16 cellular contexts compared by ENCODE assay signal in genomic region chrX:41313419-41313818, GRCh38. TPM values are rescaled to one million over a fixed set of nuclear protein-coding genes. Genes with fewer than 3 reads are reported as not detected.
DNase-seq lines count a peak whose midpoint lies in the region; ATAC-seq and TF ChIP-seq lines count a peak whose summit lies in the region.
"Had no signal": no experiment of that assay in that cellular context is flagged by ENCODE, and none has a peak within 500 bp of the region (broad histone marks: within the 10 kb centered on the region; RNA-seq: fewer than 3 reads in every experiment).

No MANE protein-coding gene starts in this region.

- no peaks in the 10 kb centered on the region for H3K9me3 ChIP-seq in MM.1S (replicated peaks; ENCODE audit: insufficient read depth, low read length)
- no peaks in the 10 kb centered on the region for H3K9me3 ChIP-seq in trophoblast cell (ENCODE audit: insufficient read depth, low read depth, low read length)
- H3K9me3 ChIP-seq in heart right ventricle: no peaks in the 10 kb centered on the region
- H3K9me3 ChIP-seq: HAP-1, tibial artery had no signal

- no peak overlapping the region for H2BK5ac ChIP-seq in trophoblast cell (ENCODE audit: low read depth, low read length, poor library complexity)

- no peak overlapping the region for H3K23ac ChIP-seq in trophoblast cell (ENCODE audit: low read length)

- H4K91ac ChIP-seq in trophoblast cell (ENCODE audit: low read depth, low read length): no peak overlapping the region

- ATAC-seq in heart right ventricle (no peak), GM18502 (IDR thresholded peaks at IDR 0.05; ENCODE audit: poor library complexity, unreplicated experiment) (no peak)
- ATAC-seq: sciatic nerve had no signal

- H3K18ac ChIP-seq in trophoblast cell (ENCODE audit: low read length): no peak overlapping the region

- H3K9me2 ChIP-seq in MM.1S (replicated peaks; ENCODE audit: insufficient read depth, low read length): no peaks in the 10 kb centered on the region

- no peak overlapping the region for H3K4ac ChIP-seq in trophoblast cell (ENCODE audit: low read depth, low read length)

- no CpG with 5 or more reads among the region's 5 CpGs for WGBS in trophoblast cell (ENCODE audit: extremely low coverage, insufficient coverage, insufficient read length)
- WGBS in heart right ventricle, 2 donors: 90 to 97% methylated on average over 5 of the region's 5 CpGs

- H3K4me2 ChIP-seq in MM.1S (ENCODE audit: low read depth, low read length) (no peak overlapping the region; the same call in 1 of the 2 replicates), trophoblast cell (ENCODE audit: low read length) (no peak overlapping the region)

- no peaks in the 10 kb centered on the region for H4K20me1 ChIP-seq in MM.1S (ENCODE audit: insufficient read depth, low read length)

- H3K79me1 ChIP-seq in trophoblast cell (ENCODE audit: low read length): no peaks in the 10 kb centered on the region

- H3K4me1 ChIP-seq in MM.1S (ENCODE audit: low read length) (peaks cover 12% of the 10 kb centered on the region), trophoblast cell (ENCODE audit: control insufficient read depth in 1 of 2, insufficient read depth in 2 of 2, low read length in 2 of 2) (peaks cover 0 to 5% of the 10 kb centered on the region in 2 experiments), heart right ventricle (no peaks in the 10 kb centered on the region)
- H3K4me1 ChIP-seq: HAP-1, tibial artery had no signal

- DNase-seq in AG10803 (ENCODE audit: low read depth): peak; percentile 76
- DNase-seq in MM.1S: no peak
- peak; percentile 58 for DNase-seq in dedifferentiated amniotic fluid mesenchymal stem cell (ENCODE audit: extremely low spot score)
- peak; percentile 56 to 76 for DNase-seq in trophoblast cell
- DNase-seq in GF-D8 (lab: John Stamatoyannopoulos, UW): no peak
- no peak for DNase-seq in heart right ventricle
- DNase-seq in D341Med (ENCODE audit: low spot score): no peak
- DNase-seq: activated CD4-positive, alpha-beta T cell treated with anti-CD3 and anti-CD28 coated beads, Interleukin-2, amount 50 U/mL, for 4 hours; immature natural killer cell; KG1; NCI-H1436 treated with DMSO at 0.1 percent for 48 hours; stimulated activated CD4-positive, alpha-beta T cell treated with anti-CD3 and anti-CD28 coated beads, Interleukin-4, amount 100 ng/mL, for 1 hour; tibial artery had no signal

- H2BK12ac ChIP-seq in trophoblast cell (ENCODE audit: low read length): no peak overlapping the region

- no peak overlapping the region for H3K14ac ChIP-seq in trophoblast cell (ENCODE audit: low read length)

- H3K4me3 ChIP-seq in AG10803 (ENCODE audit: low read length) (no peak overlapping the region), MM.1S (ENCODE audit: low read length) (no peak overlapping the region), trophoblast cell (ENCODE audit: low read depth, low read length) (no peak overlapping the region), heart right ventricle (no peak overlapping the region)
- H3K4me3 ChIP-seq: HAP-1, tibial artery had no signal

- intact Hi-C loops in heart right ventricle (cut with DNase I): no loop called here

- H2AK5ac ChIP-seq in trophoblast cell (ENCODE audit: low read length): no peak overlapping the region

- H4K8ac ChIP-seq in trophoblast cell (ENCODE audit: low read depth, low read length): no peak overlapping the region

- H3K27me3 ChIP-seq in MM.1S (replicated peaks; ENCODE audit: insufficient read depth, low read length): no peaks in the 10 kb centered on the region
- no peaks in the 10 kb centered on the region for H3K27me3 ChIP-seq in trophoblast cell (ENCODE audit: insufficient read depth, low read length)
- peaks cover 0 to 32% (median 0%) of the 10 kb centered on the region in 7 donors for H3K27me3 ChIP-seq in heart right ventricle
- H3K27me3 ChIP-seq: tibial artery had no signal

- H3K9ac ChIP-seq in MM.1S (ENCODE audit: low read length): no peak overlapping the region
- no peak overlapping the region for H3K9ac ChIP-seq in trophoblast cell (ENCODE audit: low read length)

- peak overlapping the region; percentile 78 for H3K27ac ChIP-seq in MM.1S (ENCODE audit: low read length)
- no peak overlapping the region for H3K27ac ChIP-seq in trophoblast cell (ENCODE audit: low read depth, low read length)
- no peak overlapping the region for H3K27ac ChIP-seq in heart right ventricle
- H3K27ac ChIP-seq: tibial artery had no signal

- H3K36me3 ChIP-seq in MM.1S (replicated peaks; ENCODE audit: insufficient read depth, low read length) (no peaks in the 10 kb centered on the region), trophoblast cell (ENCODE audit: control insufficient read depth in 1 of 2, insufficient read depth in 2 of 2, low read length in 2 of 2) (no peaks in the 10 kb centered on the region), heart right ventricle (no peaks in the 10 kb centered on the region)
- H3K36me3 ChIP-seq: HAP-1, tibial artery had no signal

- H4K12ac ChIP-seq in trophoblast cell (ENCODE audit: low read depth, low read length): no peak overlapping the region

- no peak overlapping the region for H2BK120ac ChIP-seq in trophoblast cell (ENCODE audit: insufficient read depth, low read length, poor library complexity)

- 0 out of 2 replicates have a peak, but pooled peaks cover 14% of the 10 kb centered on the region for H3F3A ChIP-seq in MM.1S (ENCODE audit: insufficient read depth, low read length)

- H3K79me2 ChIP-seq in MM.1S (ENCODE audit: low read length) (no peaks in the 10 kb centered on the region), trophoblast cell (ENCODE audit: control insufficient read depth, insufficient read depth, low read length, poor library complexity) (no peaks in the 10 kb centered on the region)

- H2AFZ ChIP-seq in MM.1S (ENCODE audit: low read length) (no peak overlapping the region), trophoblast cell (ENCODE audit: insufficient read depth, low read length, poor library complexity) (no peak overlapping the region)

- no peak for TF ChIP-seq CTCF in AG10803 (conservative IDR thresholded peaks at IDR 0.05; ENCODE audit: low read length)
- TF ChIP-seq CTCF in MM.1S (IDR thresholded peaks at IDR 0.05; ENCODE audit: low read length): no peak
- no peak for TF ChIP-seq CTCF in heart right ventricle (IDR thresholded peaks at IDR 0.05)

RNA-seq across cellular contexts. Expression of gene DDX3X, which starts 20.5 kb away (rescaled TPM):
- 173 and 177 TPM in 2 replicates for polyA plus RNA-seq in trophoblast cell (2013)
- 100 to 1,000 TPM; 143 to 247 (median 162) TPM for total RNA-seq in heart right ventricle
- 10 to 100 TPM; 36.8 to 44.0 TPM for polyA plus RNA-seq in heart right ventricle

Comparison
In these comparisons a context has a peak if more than half of its experiments do, and no peak if none do; other contexts are left out.
1. DNase-seq: peak in AG10803 (single experiment), dedifferentiated amniotic fluid mesenchymal stem cell (single experiment) and trophoblast cell (2 of 2); none in MM.1S (single experiment), GF-D8 (single experiment), heart right ventricle (0 of 2) and D341Med (single experiment).